ENCODE assay signal across 13 cellular contexts in the genomic region with DNA sequence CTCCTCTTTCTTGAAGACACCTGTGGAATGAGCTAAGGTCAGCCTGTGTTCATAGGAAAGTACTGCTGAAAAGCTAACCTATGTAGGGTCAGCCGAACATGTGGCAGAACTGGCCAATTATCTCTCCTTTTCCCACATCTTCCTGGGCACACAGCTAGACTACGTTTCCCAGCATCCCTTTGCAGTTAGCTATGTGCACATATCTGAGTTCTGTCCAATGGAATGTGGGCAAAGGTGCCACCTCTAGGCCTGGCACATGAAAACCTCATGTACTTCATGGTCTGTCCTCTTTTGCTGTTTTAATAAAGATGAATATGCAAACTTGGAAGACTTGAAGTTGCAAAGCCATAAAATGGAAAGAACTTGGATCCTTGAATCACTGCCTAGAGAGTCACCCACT.
DNase-seq lines count a peak whose midpoint lies in the region; ATAC-seq and TF ChIP-seq lines count a peak whose summit lies in the region.
"Had no signal": no experiment of that assay in that cellular context is flagged by ENCODE, and none has a peak within 500 bp of the region (broad histone marks: within the 10 kb centered on the region; RNA-seq: fewer than 3 reads in every experiment).

No MANE protein-coding gene starts in this region.

- no peak overlapping the region for H3K4me2 ChIP-seq in osteoblast (ENCODE audit: insufficient read depth, low read length)

- no peak overlapping the region for H3K4me3 Mint-ChIP-seq in immature natural killer cell
- no peak overlapping the region for H3K4me3 Mint-ChIP-seq in naive thymus-derived CD8-positive, alpha-beta T cell
- H3K4me3 Mint-ChIP-seq: activated naive CD8-positive, alpha-beta T cell treated with anti-CD3 and anti-CD28 coated beads, Interleukin-2, amount 10 ng/mL, durations not matched to agents 7 days and 5 days had no signal

- no peaks in the 10 kb centered on the region for H3K9me3 Mint-ChIP-seq in immature natural killer cell
- no peaks in the 10 kb centered on the region for H3K9me3 Mint-ChIP-seq in naive thymus-derived CD8-positive, alpha-beta T cell
- H3K9me3 Mint-ChIP-seq: activated naive CD8-positive, alpha-beta T cell treated with anti-CD3 and anti-CD28 coated beads, Interleukin-2, amount 10 ng/mL, durations not matched to agents 7 days and 5 days had no signal

- peak; percentile 1 for TF ChIP-seq CTCF in fibroblast of the aortic adventitia (IDR thresholded peaks at IDR 0.05; ENCODE audit: insufficient read depth, low read length)
- TF ChIP-seq CTCF in osteoblast (IDR thresholded peaks at IDR 0.05; ENCODE audit: extremely low read depth, low read depth, low read length) = no peak

- no peaks in the 10 kb centered on the region for H3K4me1 Mint-ChIP-seq in immature natural killer cell
- peaks cover 0 to 12% (median 4%) of the 10 kb centered on the region in 4 donors for H3K4me1 Mint-ChIP-seq in naive thymus-derived CD8-positive, alpha-beta T cell
- H3K4me1 Mint-ChIP-seq: activated naive CD8-positive, alpha-beta T cell treated with anti-CD3 and anti-CD28 coated beads, Interleukin-2, amount 10 ng/mL, durations not matched to agents 7 days and 5 days had no signal

- H3K36me3 ChIP-seq in HUES48 (ENCODE audit: control insufficient read depth, insufficient read depth, low read length) (no peaks in the 10 kb centered on the region), osteoblast (ENCODE audit: insufficient read depth, low read length) (no peaks in the 10 kb centered on the region)
- H3K36me3 ChIP-seq: BE2C, tibial nerve had no signal

- no peak overlapping the region for H3K27ac Mint-ChIP-seq in immature natural killer cell
- peak overlapping the region in 1 of 10 donors; percentile 42 for H3K27ac Mint-ChIP-seq in naive thymus-derived CD8-positive, alpha-beta T cell
- H3K27ac Mint-ChIP-seq: activated naive CD8-positive, alpha-beta T cell treated with anti-CD3 and anti-CD28 coated beads, Interleukin-2, amount 10 ng/mL, durations not matched to agents 7 days and 5 days had no signal

- peaks cover 3 to 4% (median 4%) of the 10 kb centered on the region in 3 donors for H3K27me3 Mint-ChIP-seq in immature natural killer cell (ENCODE audit: low read depth in 3 of 3)
- peaks cover 0 to 3% (median 0%) of the 10 kb centered on the region in 5 donors for H3K27me3 Mint-ChIP-seq in naive thymus-derived CD8-positive, alpha-beta T cell
- H3K27me3 Mint-ChIP-seq: activated naive CD8-positive, alpha-beta T cell treated with anti-CD3 and anti-CD28 coated beads, Interleukin-2, amount 10 ng/mL, durations not matched to agents 7 days and 5 days had no signal

- peak overlapping the region; percentile 40 for H3K4me3 ChIP-seq in HUES48 (ENCODE audit: low read depth, low read length)
- no peak overlapping the region for H3K4me3 ChIP-seq in fibroblast of the aortic adventitia (ENCODE audit: low read depth, low read length)
- no peak overlapping the region for H3K4me3 ChIP-seq in osteoblast (ENCODE audit: insufficient read depth, low read length)
- H3K4me3 ChIP-seq: tibial nerve had no signal

- no peaks in the 10 kb centered on the region for H3K27me3 ChIP-seq in HUES48 (ENCODE audit: control insufficient read depth, insufficient read depth, low read length)
- H3K27me3 ChIP-seq in osteoblast (ENCODE audit: insufficient read depth, low read length) = no peaks in the 10 kb centered on the region
- H3K27me3 ChIP-seq: BE2C, tibial nerve had no signal

- peak overlapping the region; percentile 1 for H3K27ac ChIP-seq in HUES48 (ENCODE audit: low read depth, low read length)
- H3K27ac ChIP-seq in osteoblast (ENCODE audit: low read depth, low read length) = no peak overlapping the region
- H3K27ac ChIP-seq: epithelial cell of prostate had no signal

- H3K9ac ChIP-seq in HUES48 (ENCODE audit: low read depth, low read length) = no peak overlapping the region

- ATAC-seq in GM21576 (IDR thresholded peaks at IDR 0.05; ENCODE audit: unreplicated experiment) (no peak), GM19328 (IDR thresholded peaks at IDR 0.05; ENCODE audit: unreplicated experiment) (no peak)
- no peak for ATAC-seq in naive thymus-derived CD8-positive, alpha-beta T cell

- H2AFZ ChIP-seq in osteoblast (ENCODE audit: low read length) = peak overlapping the region; percentile 2

- H4K20me1 ChIP-seq in osteoblast (ENCODE audit: insufficient read depth, low read length) = no peaks in the 10 kb centered on the region

- no peaks in the 10 kb centered on the region for H3K36me3 Mint-ChIP-seq in immature natural killer cell
- no peaks in the 10 kb centered on the region for H3K36me3 Mint-ChIP-seq in naive thymus-derived CD8-positive, alpha-beta T cell
- H3K36me3 Mint-ChIP-seq: activated naive CD8-positive, alpha-beta T cell treated with anti-CD3 and anti-CD28 coated beads, Interleukin-2, amount 10 ng/mL, durations not matched to agents 7 days and 5 days had no signal

- DNase-seq in DMS53 (lab: John Stamatoyannopoulos, UW) = peak; percentile 70
- no peak for DNase-seq in fibroblast of the aortic adventitia (ENCODE audit: low read depth)
- no peak for DNase-seq in osteoblast (ENCODE audit: insufficient read length, low spot score, missing footprints)
- no peak for DNase-seq in immature natural killer cell
- no peak for DNase-seq in naive thymus-derived CD8-positive, alpha-beta T cell
- DNase-seq: activated CD4-positive, CD25-positive, alpha-beta regulatory T cell; activated naive CD8-positive, alpha-beta T cell treated with anti-CD3 and anti-CD28 coated beads, Interleukin-2, amount 10 ng/mL, durations not matched to agents 7 days and 5 days had no signal

- POLR2A ChIA-PET in naive thymus-derived CD8-positive, alpha-beta T cell (lab: Charles Lee) = no interaction called here

- no peaks in the 10 kb centered on the region for H3K9me3 ChIP-seq in HUES48 (ENCODE audit: control insufficient read depth, insufficient read depth, low read length)
- no peaks in the 10 kb centered on the region for H3K9me3 ChIP-seq in osteoblast (ENCODE audit: low read depth, low read length)
- H3K9me3 ChIP-seq: BE2C, tibial nerve had no signal

- no peaks in the 10 kb centered on the region for H3K79me2 ChIP-seq in osteoblast (ENCODE audit: insufficient read depth, low read length)

- peaks cover 7% of the 10 kb centered on the region for H3K4me1 ChIP-seq in HUES48 (ENCODE audit: control insufficient read depth, insufficient read depth, low read length)
- peaks cover 26% of the 10 kb centered on the region for H3K4me1 ChIP-seq in osteoblast (ENCODE audit: insufficient read depth, low read length)
- H3K4me1 ChIP-seq: BE2C had no signal
